Comparison of ENCODE assay signal across 7 cellular contexts in genomic region chr15:69410290-69410874, GRCh38. TPM values are rescaled to one million over a fixed set of nuclear protein-coding genes. Genes with fewer than 3 reads are reported as not detected.
DNase-seq lines count a peak whose midpoint lies in the region; ATAC-seq and TF ChIP-seq lines count a peak whose summit lies in the region.

No MANE protein-coding gene starts in this region.

- no peak overlapping the region for H3K56ac ChIP-seq in IMR-90 (ENCODE audit: extremely low read depth, insufficient read depth, low read length)

- peak overlapping the region; percentile 2 for H2AK9ac ChIP-seq in IMR-90 (replicated peaks; ENCODE audit: low read depth, low read length, poor library complexity)

- no peak overlapping the region for H3K14ac ChIP-seq in IMR-90 (replicated peaks; ENCODE audit: low read depth, low read length)

- H2BK15ac ChIP-seq in IMR-90 (ENCODE audit: low read depth, low read length): no peak overlapping the region

- no peaks in the 10 kb centered on the region for H3K36me3 ChIP-seq in IMR-90 (ENCODE audit: control insufficient read depth, insufficient read depth, low read length)

- H3K9me1 ChIP-seq in IMR-90 (ENCODE audit: insufficient read depth, low read length): peaks cover 14% of the 10 kb centered on the region

- H4K91ac ChIP-seq in IMR-90 (ENCODE audit: insufficient read depth, low read depth, low read length): no peak overlapping the region

- peaks cover 32 to 62% of the 10 kb centered on the region in 2 experiments for H3K79me1 ChIP-seq in IMR-90 (ENCODE audit: low read depth in 1 of 2, low read length in 2 of 2)

- H3K27ac ChIP-seq in IMR-90 (ENCODE audit: insufficient read depth, low read length): no peak overlapping the region

- 0 out of 2 replicates have a peak, but pooled peaks have one; percentile 5 for ATAC-seq in IMR-90 (ENCODE audit: low read depth)
- no peak for ATAC-seq in HG03457 (IDR thresholded peaks at IDR 0.05; ENCODE audit: unreplicated experiment)

- DNase-seq in EH (ENCODE audit: low read depth) (peak; percentile 53), IMR-90 (peak; percentile 31), T1000 (lab: John Stamatoyannopoulos, UW) (peak; percentile 18), iris pigment epithelial cell (ENCODE audit: low read depth) (peak; percentile 41), GF-D8 (lab: John Stamatoyannopoulos, UW) (no peak), NOMO-1 treated with dmso at 0.1 percent for 144 hours (lab: John Stamatoyannopoulos, UW; ENCODE audit: unreplicated experiment) (no peak)

- TF ChIP-seq CTCF in IMR-90 (conservative IDR thresholded peaks at IDR 0.05; ENCODE audit: low read depth, low read length): peak; percentile 45

- no peak overlapping the region for H2AFZ ChIP-seq in IMR-90 (replicated peaks; ENCODE audit: low read length, poor library complexity)

- dilution Hi-C loops in IMR-90 (cut with HindIII; ENCODE audit: low sequenced_read_pairs, unreplicated experiment): no loop called here

- peak; percentile 58 for TF ChIP-seq RAD21 in IMR-90 (IDR thresholded peaks at IDR 0.05; ENCODE audit: low read length)

- in situ Hi-C loops in IMR-90 (cut with MboI; ENCODE audit: low sequenced_read_pairs): no loop called here

- H2BK120ac ChIP-seq in IMR-90 (ENCODE audit: low read depth, low read length): no peak overlapping the region

- no peak overlapping the region for H3K18ac ChIP-seq in IMR-90 (ENCODE audit: low read depth, low read length)

- no peak overlapping the region for H3K9ac ChIP-seq in IMR-90 (ENCODE audit: low read depth, low read length)

- no peak for TF ChIP-seq POLR2A in IMR-90 (IDR thresholded peaks at IDR 0.05; ENCODE audit: low read depth, low read length)

- H3K9me3 ChIP-seq in IMR-90 (ENCODE audit: control insufficient read depth, insufficient read depth, low read length): no peaks in the 10 kb centered on the region

- H2BK5ac ChIP-seq in IMR-90 (ENCODE audit: low read depth, low read length, poor library complexity, severe bottlenecking): no peak overlapping the region

- intact Hi-C loops in IMR-90 (cut with micrococcal nuclease): no loop called here

- POLR2A ChIA-PET in IMR-90 (lab: Charles Lee; ENCODE audit: unreplicated experiment): no interaction called here

- H4K8ac ChIP-seq in IMR-90 (ENCODE audit: low read depth in 2 of 2, low read length in 2 of 2): no peak overlapping the region

- no peak overlapping the region for H3K4me3 ChIP-seq in IMR-90 (ENCODE audit: insufficient read depth, low read depth, low read length)

- no TSS peak for BruUV-seq in IMR-90 (replicated peaks; lab: Mats Ljungman, UMichigan)

- H3K23ac ChIP-seq in IMR-90 (ENCODE audit: low read depth, low read length): no peak overlapping the region

- no peak overlapping the region for H3K4ac ChIP-seq in IMR-90 (ENCODE audit: low read depth, low read length)

- no peak overlapping the region for H2BK20ac ChIP-seq in IMR-90 (ENCODE audit: low read depth, low read length)

- 82% methylated on average over 5 of the region's 9 CpGs; no CpG with 5 or more reads in 1 of the 2 experiments for WGBS in IMR-90 (ENCODE audit: extremely low coverage in 2 of 2, insufficient read length in 1 of 2), 2 experiments

- H4K5ac ChIP-seq in IMR-90 (ENCODE audit: low read depth, low read length): no peak overlapping the region

- no peak overlapping the region for H3K4me2 ChIP-seq in IMR-90 (ENCODE audit: low read depth, low read length)

- H3K27me3 ChIP-seq in IMR-90 (ENCODE audit: control insufficient read depth, insufficient read depth, low read length): no peaks in the 10 kb centered on the region

- CTCF ChIA-PET in IMR-90 (lab: Yijun Ruan, JAX): interaction anchor here (0.6 kb wide), 1 partner anchor 155 kb away, joined by 3 read pairs; no protein-coding TSS in a partner anchor

- H2AK5ac ChIP-seq in IMR-90 (ENCODE audit: low read depth, low read length): 0 out of 2 replicates have a peak overlapping the region, but pooled peaks have one; percentile 2

- H3K4me1 ChIP-seq in IMR-90 (ENCODE audit: control insufficient read depth, insufficient read depth, low read length): peaks cover 9% of the 10 kb centered on the region

- H4K20me1 ChIP-seq in IMR-90 (ENCODE audit: insufficient read depth, low read length): peaks cover 39% of the 10 kb centered on the region

TF ChIP-seq in IMR-90, 13 proteins besides CTCF, POLR2A, EP300 and RAD21:
- peak; percentile 33 for TF ChIP-seq SMC3 (IDR thresholded peaks at IDR 0.05; ENCODE audit: low read depth, low read length)
- no peak for TF ChIP-seq FOS (IDR thresholded peaks at IDR 0.05; ENCODE audit: low read depth, low read length)

RNA-seq across cellular contexts. Expression of gene KIF23, which starts 3.8 kb away (rescaled TPM):
- total RNA-seq in IMR-90 (2012; rRNA removed): 56.1 and 70.5 TPM in 2 replicates
- polyA plus RNA-seq in IMR-90 (2012; rRNA removed): 34.1 and 37.7 TPM in 2 replicates
- polyA plus RNA-seq in IMR-90 (2012; cell fraction: cytosol; rRNA removed): 5.0 and 16.1 TPM in 2 replicates
- polyA plus RNA-seq in IMR-90 (2012; cell fraction: nucleus; rRNA removed; ENCODE audit: low replicate concordance): 8.1 and 50.9 TPM in 2 replicates

RNA-seq across cellular contexts. Expression of gene RPLP1, which starts 42.2 kb away (rescaled TPM):
- total RNA-seq in IMR-90 (2012; rRNA removed): 97.0 and 132 TPM in 2 replicates
- polyA plus RNA-seq in IMR-90 (2012; rRNA removed): 1,440 and 1,469 TPM in 2 replicates
- polyA plus RNA-seq in IMR-90 (2012; cell fraction: cytosol; rRNA removed): 865 and 2,195 TPM in 2 replicates
- polyA plus RNA-seq in IMR-90 (2012; cell fraction: nucleus; rRNA removed; ENCODE audit: low replicate concordance): 449 and 618 TPM in 2 replicates

Comparison
In these comparisons a context has a peak if more than half of its experiments do, and no peak if none do; other contexts are left out.
1. DNase-seq: peak in EH (single experiment), IMR-90 (single experiment), T1000 (single experiment) and iris pigment epithelial cell (single experiment); none in GF-D8 (single experiment) and NOMO-1 treated with dmso at 0.1 percent for 144 hours (single experiment).